ENCODE assay signal across 21 cellular contexts in the genomic region with DNA sequence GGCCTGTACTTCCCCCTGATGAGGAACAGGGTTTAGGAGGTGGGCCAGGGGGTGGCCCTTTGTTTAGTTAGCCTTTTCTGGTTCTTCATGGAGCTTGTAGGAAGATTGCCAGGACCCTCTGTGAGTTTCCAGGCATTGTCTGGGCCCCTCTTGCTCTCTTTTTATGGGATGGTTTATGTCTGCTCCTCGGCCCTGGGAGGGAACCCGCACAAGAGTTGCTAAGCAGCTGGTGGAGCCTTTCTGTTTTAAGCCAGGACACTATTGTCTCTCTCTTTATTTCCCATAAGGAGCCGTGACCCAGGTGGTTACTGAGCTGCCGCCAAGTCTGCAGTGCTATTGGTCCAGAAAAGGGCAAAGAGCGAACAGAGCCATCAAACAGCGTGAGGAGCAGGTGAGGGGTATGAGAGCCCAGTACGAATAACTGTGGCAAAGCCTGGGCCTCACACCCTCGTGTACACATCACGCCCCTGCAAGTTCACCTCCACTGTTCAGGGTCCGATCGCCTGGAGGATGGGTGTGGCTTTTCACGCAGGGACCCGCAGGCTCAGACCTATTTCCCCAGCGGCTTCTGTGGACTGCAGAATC.
"Had no signal": no experiment of that assay in that cellular context is flagged by ENCODE, and none has a peak within 500 bp of the region (broad histone marks: within the 10 kb centered on the region; RNA-seq: fewer than 3 reads in every experiment).

No MANE protein-coding gene starts in this region.

- H3K27ac ChIP-seq: body of pancreas, foreskin keratinocyte, neutrophil, ovary, prostate gland had no signal

- H3K9me3 ChIP-seq: body of pancreas, left ventricle myocardium inferior, neutrophil, ovary, prostate gland had no signal

- H3K9me3 Mint-ChIP-seq: activated naive CD4-positive, alpha-beta T cell treated with anti-CD3 and anti-CD28 coated beads, Interleukin-2, amount 50 U/mL, for 24 hours; mesothelial cell of epicardium; natural killer cell had no signal

- H3K27ac Mint-ChIP-seq: activated naive CD4-positive, alpha-beta T cell treated with anti-CD3 and anti-CD28 coated beads, Interleukin-2, amount 50 U/mL, for 24 hours; mesothelial cell of epicardium; natural killer cell had no signal

- ATAC-seq: body of pancreas, foreskin keratinocyte, natural killer cell had no signal

- H3K36me3 Mint-ChIP-seq: activated naive CD4-positive, alpha-beta T cell treated with anti-CD3 and anti-CD28 coated beads, Interleukin-2, amount 50 U/mL, for 24 hours; mesothelial cell of epicardium; natural killer cell had no signal

- DNase-seq: activated CD4-positive, alpha-beta T cell treated with anti-CD3 and anti-CD28 coated beads for 1 hour; activated gamma-delta T cell treated with Interleukin-2 at 50 U/mL for 16 hours; activated T-cell treated with anti-CD3 and anti-CD28 coated beads, Interleukin-2, amount 50 U/mL, for 1 hour; anterior cingulate cortex; body of pancreas; dermis blood vessel endothelial cell; effector CD8-positive, alpha-beta T cell; foreskin keratinocyte; kidney; left ventricle myocardium inferior; mammary epithelial cell; natural killer cell; ovary; stimulated activated CD4-positive, alpha-beta T cell treated with anti-CD3 and anti-CD28 coated beads, Interleukin-12 subunit alpha, Interleukin-12 subunit beta, amount 100 ng/mL, for 4 hours; stimulated activated CD4-positive, alpha-beta T cell treated with anti-CD3 and anti-CD28 coated beads, Interleukin-4, amount 100 ng/mL, for 4 hours; T-helper 9 cell; trophoblast cell had no signal

- H3K36me3 ChIP-seq: left ventricle myocardium inferior, neutrophil, ovary, prostate gland had no signal

- H3K27me3 Mint-ChIP-seq: activated naive CD4-positive, alpha-beta T cell treated with anti-CD3 and anti-CD28 coated beads, Interleukin-2, amount 50 U/mL, for 24 hours had no signal

- FAIRE-seq: kidney had no signal

- H3K27me3 ChIP-seq: body of pancreas, foreskin keratinocyte, neutrophil, ovary had no signal

- H3K4me1 Mint-ChIP-seq: activated naive CD4-positive, alpha-beta T cell treated with anti-CD3 and anti-CD28 coated beads, Interleukin-2, amount 50 U/mL, for 24 hours; mesothelial cell of epicardium; natural killer cell had no signal

- H3K4me3 ChIP-seq: body of pancreas, left ventricle myocardium inferior, ovary, prostate gland had no signal

- H3K4me3 Mint-ChIP-seq: activated naive CD4-positive, alpha-beta T cell treated with anti-CD3 and anti-CD28 coated beads, Interleukin-2, amount 50 U/mL, for 24 hours; mesothelial cell of epicardium; natural killer cell had no signal

- H3K4me1 ChIP-seq: foreskin keratinocyte, prostate gland had no signal
